Comparison of ENCODE assay signal across 23 cellular contexts in genomic region chr21:31752967-31753366, GRCh38.
"Had no signal": no experiment of that assay in that cellular context is flagged by ENCODE, and none has a peak within 500 bp of the region (broad histone marks: within the 10 kb centered on the region; RNA-seq: fewer than 3 reads in every experiment).

No MANE protein-coding gene starts in this region.

- H3K9ac ChIP-seq: neural progenitor cell had no signal

- H3K27me3 ChIP-seq: colonic mucosa, esophagus muscularis mucosa, foreskin keratinocyte, gastroesophageal sphincter, heart left ventricle, hepatocyte, left lung, neural progenitor cell, right atrium auricular region, stomach, thyroid gland had no signal

- H3K4me1 ChIP-seq: colonic mucosa, esophagus muscularis mucosa, foreskin keratinocyte, gastroesophageal sphincter, heart left ventricle, left lung, prostate gland, right atrium auricular region, stomach, thyroid gland had no signal

- H3K27ac ChIP-seq: colonic mucosa, esophagus muscularis mucosa, foreskin keratinocyte, gastroesophageal sphincter, heart left ventricle, hepatocyte, left lung, neural progenitor cell, prostate gland, right atrium auricular region, stomach, thyroid gland had no signal

- DNase-seq: colonic mucosa; effector memory CD4-positive, alpha-beta T cell; heart left ventricle; kidney; left cardiac atrium; left lung; mesenchymal stem cell; naive thymus-derived CD4-positive, alpha-beta T cell; stimulated activated CD4-positive, alpha-beta T cell treated with anti-CD3 and anti-CD28 coated beads, Interleukin-12 subunit alpha, Interleukin-12 subunit beta, amount 100 ng/mL, for 4 hours; stimulated activated CD4-positive, alpha-beta T cell treated with anti-CD3 and anti-CD28 coated beads, Interleukin-1b, Interleukin-23, amount 100 ng/mL, for 48 hours; stimulated activated CD4-positive, alpha-beta T cell treated with anti-CD3 and anti-CD28 coated beads, Interleukin-4, amount 100 ng/mL, for 1 hour; stimulated activated CD8-positive, alpha-beta memory T cell treated with anti-CD3 and anti-CD28 coated beads, Interleukin-4, amount 100 ng/mL, for 48 hours; stimulated activated naive CD4-positive, alpha-beta T cell; stomach; thyroid gland had no signal

- H3K79me2 ChIP-seq: hepatocyte had no signal

- H3K9me3 ChIP-seq: colonic mucosa, esophagus muscularis mucosa, gastroesophageal sphincter, heart left ventricle, left lung, prostate gland, right atrium auricular region, stomach, thyroid gland had no signal

- H2AFZ ChIP-seq: hepatocyte, neural progenitor cell had no signal

- H3K36me3 ChIP-seq: colonic mucosa, esophagus muscularis mucosa, gastroesophageal sphincter, heart left ventricle, left lung, neural progenitor cell, prostate gland, right atrium auricular region, stomach, thyroid gland had no signal

- H3K4me2 ChIP-seq: hepatocyte, neural progenitor cell, smooth muscle cell had no signal

- H3K4me3 ChIP-seq: colonic mucosa, esophagus muscularis mucosa, gastroesophageal sphincter, heart left ventricle, hepatocyte, left lung, neural progenitor cell, prostate gland, right atrium auricular region, smooth muscle cell, stomach, thyroid gland had no signal
